ENCODE assay signal across 13 cellular contexts in the genomic region with DNA sequence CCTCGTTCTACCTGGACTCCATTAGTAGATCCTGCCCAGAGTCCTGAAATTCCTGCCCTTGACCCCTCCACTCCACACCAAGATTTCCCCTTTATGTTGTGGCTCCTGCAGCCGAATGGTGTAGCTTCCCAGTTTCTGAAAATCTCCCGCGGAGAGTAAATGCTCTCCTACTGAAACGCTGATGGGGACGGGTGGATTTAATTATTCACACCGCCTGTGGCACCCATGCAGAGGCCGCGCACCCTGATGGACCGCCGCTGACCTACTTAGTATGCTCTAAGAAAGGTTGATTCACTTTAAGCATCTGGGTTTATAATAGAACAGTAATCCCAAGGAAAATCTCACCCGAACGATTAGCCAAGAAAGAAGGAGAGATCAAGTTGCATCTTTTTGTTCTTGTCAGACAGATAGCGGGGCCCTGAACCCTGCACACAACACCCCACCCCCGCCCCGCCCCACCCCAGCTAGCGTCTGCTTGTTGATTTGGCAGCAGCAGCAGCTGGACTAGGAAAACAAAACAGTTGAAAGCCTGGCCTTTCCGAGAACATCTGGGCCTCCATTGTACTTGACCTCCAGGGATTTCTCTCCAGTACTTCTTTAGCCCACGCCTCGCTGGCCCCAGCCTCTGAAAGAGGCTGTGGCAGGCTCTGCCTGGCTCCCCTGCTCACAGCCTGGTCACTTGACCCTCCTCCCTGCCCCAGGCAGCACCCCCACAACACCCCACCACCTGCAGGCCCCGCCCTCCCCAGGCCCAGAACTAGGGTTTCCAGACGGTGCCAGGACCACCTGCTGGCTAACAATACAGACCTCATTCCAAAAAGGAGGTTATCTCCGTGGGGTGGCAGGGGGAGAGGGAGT. TPM values are rescaled to one million over a fixed set of nuclear protein-coding genes. Genes with fewer than 3 reads are reported as not detected.
DNase-seq lines count a peak whose midpoint lies in the region; ATAC-seq and TF ChIP-seq lines count a peak whose summit lies in the region.
"Had no signal": no experiment of that assay in that cellular context is flagged by ENCODE, and none has a peak within 500 bp of the region (broad histone marks: within the 10 kb centered on the region; RNA-seq: fewer than 3 reads in every experiment).

No MANE protein-coding gene starts in this region.

- no peaks in the 10 kb centered on the region for H3K9me2 ChIP-seq in hepatocyte (replicated peaks; ENCODE audit: insufficient read depth)

- H2AFZ ChIP-seq in hepatocyte: no peak overlapping the region

- no peak overlapping the region for H3K4me3 Mint-ChIP-seq in naive thymus-derived CD4-positive, alpha-beta T cell
- H3K4me3 Mint-ChIP-seq: activated CD4-positive, alpha-beta T cell treated with anti-CD3 and anti-CD28 coated beads, Interleukin-2, amount 10 ng/mL, durations not matched to agents 24 days and 14 days; T-helper 1 cell treated with Interleukin-12 subunit alpha and Interleukin-12 subunit beta and Interleukin-4 antibody, amounts not matched to agents 30 μg/mL and 1 μg/mL, for 36 hours had no signal

- no peaks in the 10 kb centered on the region for H4K20me1 ChIP-seq in hepatocyte (ENCODE audit: insufficient read depth, poor library complexity, severe bottlenecking)

- H3K27me3 ChIP-seq in HUES64 (ENCODE audit: insufficient read depth, low read length) (no peaks in the 10 kb centered on the region), WERI-Rb-1 (ENCODE audit: insufficient read depth, low read depth, severe bottlenecking) (no peaks in the 10 kb centered on the region), right cardiac atrium (ENCODE audit: control insufficient read depth, insufficient read depth) (no peaks in the 10 kb centered on the region), hepatocyte (no peaks in the 10 kb centered on the region)
- H3K27me3 ChIP-seq in naive thymus-derived CD4-positive, alpha-beta T cell (ENCODE audit: control insufficient read depth in 2 of 2, insufficient read depth in 2 of 2, low read length in 2 of 2): no peaks in the 10 kb centered on the region

- intact Hi-C loops in right cardiac atrium (cut with DNase I) (no loop called here), sciatic nerve (cut with DNase I) (no loop called here)
- intact Hi-C loops in naive thymus-derived CD4-positive, alpha-beta T cell (cut with micrococcal nuclease): no loop called here

- 27% methylated on average over 23 of the region's 23 CpGs for WGBS in HUES64
- 50% methylated on average over 23 of the region's 23 CpGs for WGBS in right cardiac atrium
- WGBS in hepatocyte (ENCODE audit: low lambda C conversion rate, missing lambda C conversion rate): 41% methylated on average over 22 of the region's 23 CpGs

- CTCF ChIA-PET in naive thymus-derived CD4-positive, alpha-beta T cell (lab: Charles Lee): no interaction called here

- H3K4me2 ChIP-seq in hepatocyte: no peak overlapping the region

- peaks cover 0 to 21% (median 6%) of the 10 kb centered on the region in 5 donors for H3K27me3 Mint-ChIP-seq in naive thymus-derived CD4-positive, alpha-beta T cell

- H3K4me3 ChIP-seq in HUES64 (ENCODE audit: low read length): 0 out of 2 replicates have a peak overlapping the region, but pooled peaks have one; percentile 6
- no peak overlapping the region for H3K4me3 ChIP-seq in WERI-Rb-1 (ENCODE audit: low read depth, low read length)
- H3K4me3 ChIP-seq in right cardiac atrium (ENCODE audit: low read length): no peak overlapping the region
- H3K4me3 ChIP-seq in hepatocyte: no peak overlapping the region
- no peak overlapping the region for H3K4me3 ChIP-seq in naive thymus-derived CD4-positive, alpha-beta T cell (ENCODE audit: low read length)

- H3K4me1 Mint-ChIP-seq in naive thymus-derived CD4-positive, alpha-beta T cell: no peaks in the 10 kb centered on the region
- H3K4me1 Mint-ChIP-seq: activated CD4-positive, alpha-beta T cell treated with anti-CD3 and anti-CD28 coated beads, Interleukin-2, amount 10 ng/mL, durations not matched to agents 24 days and 14 days had no signal

- ATAC-seq in right cardiac atrium (peak; percentile 59 to 69), sciatic nerve (peak; percentile 91), GM19463 (IDR thresholded peaks at IDR 0.05; ENCODE audit: unreplicated experiment) (no peak)
- no peak for ATAC-seq in naive thymus-derived CD4-positive, alpha-beta T cell
- ATAC-seq: HepG2 had no signal

- H3K27ac ChIP-seq in HUES64 (ENCODE audit: low read depth, low read length): no peak overlapping the region
- H3K27ac ChIP-seq in WERI-Rb-1: peak overlapping the region; percentile 59
- no peak overlapping the region for H3K27ac ChIP-seq in right cardiac atrium (ENCODE audit: low read length)
- no peak overlapping the region for H3K27ac ChIP-seq in hepatocyte
- H3K27ac ChIP-seq in naive thymus-derived CD4-positive, alpha-beta T cell (ENCODE audit: low read depth, low read length): no peak overlapping the region

- POLR2A ChIA-PET in naive thymus-derived CD4-positive, alpha-beta T cell (lab: Charles Lee): no interaction called here

- no peak overlapping the region for H3K9ac ChIP-seq in HUES64 (ENCODE audit: low read depth, low read length)

- H3K79me2 ChIP-seq in hepatocyte: no peaks in the 10 kb centered on the region

- peaks cover 20% of the 10 kb centered on the region for H3K4me1 ChIP-seq in HUES64 (ENCODE audit: insufficient read depth, low read length)
- no peaks in the 10 kb centered on the region for H3K4me1 ChIP-seq in right cardiac atrium (ENCODE audit: control insufficient read depth, insufficient read depth, low read length)
- no peaks in the 10 kb centered on the region for H3K4me1 ChIP-seq in hepatocyte (ENCODE audit: insufficient read depth)
- no peaks in the 10 kb centered on the region for H3K4me1 ChIP-seq in naive thymus-derived CD4-positive, alpha-beta T cell (ENCODE audit: control insufficient read depth in 2 of 2, insufficient read depth in 2 of 2, low read length in 2 of 2)

- peak overlapping the region in 1 of 9 donors; percentile 36 for H3K27ac Mint-ChIP-seq in naive thymus-derived CD4-positive, alpha-beta T cell
- H3K27ac Mint-ChIP-seq: activated CD4-positive, alpha-beta T cell treated with anti-CD3 and anti-CD28 coated beads, Interleukin-2, amount 10 ng/mL, durations not matched to agents 24 days and 14 days; T-helper 1 cell treated with Interleukin-12 subunit alpha and Interleukin-12 subunit beta and Interleukin-4 antibody, amounts not matched to agents 30 μg/mL and 1 μg/mL, for 36 hours had no signal

- no peaks in the 10 kb centered on the region; the same call in 1 of the 2 replicates for H3K36me3 ChIP-seq in HUES64 (ENCODE audit: insufficient read depth, low read length)
- H3K36me3 ChIP-seq in WERI-Rb-1: peaks cover 78% of the 10 kb centered on the region
- H3K36me3 ChIP-seq in hepatocyte (replicated peaks; ENCODE audit: insufficient read depth, low read depth): no peaks in the 10 kb centered on the region
- H3K36me3 ChIP-seq in naive thymus-derived CD4-positive, alpha-beta T cell (ENCODE audit: control insufficient read depth in 2 of 3, insufficient read depth in 3 of 3, low read length in 3 of 3): no peaks in the 10 kb centered on the region

- DNase-seq in WERI-Rb-1: peak; percentile 74
- DNase-seq in right cardiac atrium: peak in 1 of 3 donors; percentile 70
- no peak for DNase-seq in sciatic nerve (ENCODE audit: low spot score)
- no peak for DNase-seq in hepatocyte (ENCODE audit: low spot score)
- DNase-seq in naive thymus-derived CD4-positive, alpha-beta T cell: no peak
- DNase-seq in NK-92 treated with Interleukin-12 subunit alpha and Interleukin-12 subunit beta, amount 100 ng/mL, for 24 hours (lab: John Stamatoyannopoulos, UW): no peak
- DNase-seq: activated CD4-positive, alpha-beta T cell treated with anti-CD3 and anti-CD28 coated beads, Interleukin-2, amount 10 ng/mL, durations not matched to agents 24 days and 14 days; NCI-H1694 treated with DMSO at 0.1 percent for 48 hours had no signal

- TF ChIP-seq CTCF in WERI-Rb-1 (IDR thresholded peaks at IDR 0.05; ENCODE audit: low read depth, low read length) (no peak), hepatocyte (IDR thresholded peaks at IDR 0.05; ENCODE audit: poor library complexity) (no peak)

- no peaks in the 10 kb centered on the region for H3K9me3 Mint-ChIP-seq in naive thymus-derived CD4-positive, alpha-beta T cell
- H3K9me3 Mint-ChIP-seq: activated CD4-positive, alpha-beta T cell treated with anti-CD3 and anti-CD28 coated beads, Interleukin-2, amount 10 ng/mL, durations not matched to agents 24 days and 14 days; T-helper 1 cell treated with Interleukin-12 subunit alpha and Interleukin-12 subunit beta and Interleukin-4 antibody, amounts not matched to agents 30 μg/mL and 1 μg/mL, for 36 hours had no signal

- no peaks in the 10 kb centered on the region for H3K9me3 ChIP-seq in HUES64 (ENCODE audit: insufficient read depth, low read depth, low read length)
- H3K9me3 ChIP-seq in WERI-Rb-1 (ENCODE audit: severe bottlenecking): no peaks in the 10 kb centered on the region
- no peaks in the 10 kb centered on the region for H3K9me3 ChIP-seq in right cardiac atrium (ENCODE audit: control insufficient read depth, low read length)
- H3K9me3 ChIP-seq in hepatocyte (ENCODE audit: low read depth): no peaks in the 10 kb centered on the region
- H3K9me3 ChIP-seq in naive thymus-derived CD4-positive, alpha-beta T cell (ENCODE audit: control insufficient read depth in 2 of 3, low read length in 3 of 3): no peaks in the 10 kb centered on the region

- no peaks in the 10 kb centered on the region for H3K36me3 Mint-ChIP-seq in naive thymus-derived CD4-positive, alpha-beta T cell

RNA-seq across cellular contexts. Expression of a gene that starts 53.6 kb away (rescaled TPM):
- 24.4 TPM for polyA plus RNA-seq in HUES64 (2013, experiment 1 of 2)
- polyA plus RNA-seq in HUES64 (2013, experiment 2 of 2): 34.6 TPM
- total RNA-seq in right cardiac atrium (not detected), sciatic nerve (not detected), hepatocyte (0.48 and 0.63 TPM in 2 replicates)
- polyA plus RNA-seq in right cardiac atrium (0.05 TPM), hepatocyte (0.21 and 0.99 TPM in 2 replicates)
- total RNA-seq in naive thymus-derived CD4-positive, alpha-beta T cell: not detected
- not detected for polyA plus RNA-seq in naive thymus-derived CD4-positive, alpha-beta T cell
- total RNA-seq: activated CD4-positive, alpha-beta T cell treated with anti-CD3 and anti-CD28 coated beads, Interleukin-2, amount 10 ng/mL, durations not matched to agents 24 days and 14 days; HepG2; mesenteric fat pad had no signal

Comparison
In these comparisons a context has a peak if more than half of its experiments do, and no peak if none do; other contexts are left out.
1. ATAC-seq: peak in right cardiac atrium (2 of 2) and sciatic nerve (single experiment); none in naive thymus-derived CD4-positive, alpha-beta T cell (single experiment) and GM19463 (single experiment).